23 cellular contexts compared by ENCODE assay signal in the genomic region with DNA sequence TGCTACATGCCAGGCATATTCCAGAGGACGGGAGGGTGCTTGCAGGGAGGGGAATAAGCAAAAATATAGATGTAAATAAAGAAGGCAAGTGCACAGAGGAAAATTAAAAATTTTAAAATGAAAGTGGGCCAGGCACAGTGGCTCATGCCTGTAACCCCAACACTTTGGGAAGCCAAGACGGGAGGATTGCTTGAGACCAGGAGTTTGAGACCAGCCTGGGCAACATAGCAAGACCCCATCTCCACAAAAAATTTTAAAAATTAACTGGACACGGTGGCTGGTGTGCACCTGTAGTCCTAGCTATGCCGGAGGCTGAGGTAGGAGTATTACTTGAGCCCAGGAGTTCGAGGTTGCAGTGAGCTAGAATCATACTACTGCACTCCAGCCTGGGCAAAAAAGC. TPM values are rescaled to one million over a fixed set of nuclear protein-coding genes. Genes with fewer than 3 reads are reported as not detected.
DNase-seq lines count a peak whose midpoint lies in the region; ATAC-seq and TF ChIP-seq lines count a peak whose summit lies in the region.
"Had no signal": no experiment of that assay in that cellular context is flagged by ENCODE, and none has a peak within 500 bp of the region (broad histone marks: within the 10 kb centered on the region; RNA-seq: fewer than 3 reads in every experiment).

No MANE protein-coding gene starts in this region.

- H3K36me3 Mint-ChIP-seq in MCF 10A (ENCODE audit: insufficient read depth, unreplicated experiment) (peaks cover 64% of the 10 kb centered on the region), brain (peaks cover 28% of the 10 kb centered on the region), type B pancreatic cell (no peaks in the 10 kb centered on the region)
- H3K36me3 Mint-ChIP-seq: T-cell had no signal

- peak overlapping the region; percentile 45 for H3K9ac ChIP-seq in OCI-LY1 (ENCODE audit: low read length)

- no peak overlapping the region for H2AFZ ChIP-seq in OCI-LY1 (ENCODE audit: low read length)
- no peak overlapping the region for H2AFZ ChIP-seq in osteoblast (ENCODE audit: low read length)

- H3K9me3 Mint-ChIP-seq in MCF 10A (ENCODE audit: unreplicated experiment) (no peaks in the 10 kb centered on the region), brain (peaks cover 4 to 33% (median 8%) of the 10 kb centered on the region in 5 experiments), type B pancreatic cell (no peaks in the 10 kb centered on the region)
- H3K9me3 Mint-ChIP-seq: activated T-cell treated with anti-CD3 and anti-CD28 coated beads, Interleukin-2, amount 50 U/mL, for 24 hours; stimulated activated naive CD8-positive, alpha-beta T cell treated with anti-CD3 and anti-CD28 coated beads, Interleukin-15, amount 100 ng/mL, for 72 hours; T-cell had no signal

- no peaks in the 10 kb centered on the region for H3K27me3 Mint-ChIP-seq in MCF 10A (ENCODE audit: insufficient read depth, unreplicated experiment)
- H3K27me3 Mint-ChIP-seq in brain = peaks cover 5% of the 10 kb centered on the region
- H3K27me3 Mint-ChIP-seq in type B pancreatic cell = no peaks in the 10 kb centered on the region
- H3K27me3 Mint-ChIP-seq: activated T-cell treated with anti-CD3 and anti-CD28 coated beads, Interleukin-2, amount 50 U/mL, for 24 hours; T-cell had no signal

- H3K4me3 Mint-ChIP-seq in MCF 10A (ENCODE audit: unreplicated experiment) = no peak overlapping the region
- H3K4me3 Mint-ChIP-seq in brain = peak overlapping the region in 3 of 5 experiments; percentile 44 to 66 (median 45)
- H3K4me3 Mint-ChIP-seq in type B pancreatic cell = no peak overlapping the region
- H3K4me3 Mint-ChIP-seq: activated T-cell treated with anti-CD3 and anti-CD28 coated beads, Interleukin-2, amount 50 U/mL, for 24 hours; stimulated activated naive CD8-positive, alpha-beta T cell treated with anti-CD3 and anti-CD28 coated beads, Interleukin-15, amount 100 ng/mL, for 72 hours; T-cell had no signal

- no peaks in the 10 kb centered on the region for H3K9me2 ChIP-seq in OCI-LY1 (ENCODE audit: low read depth, low read length)

- CTCF ChIA-PET in MCF 10A (lab: Yijun Ruan, JAX) = interaction anchor here (0.5 to 1.1 kb wide), 5 partner anchors 16 to 85 kb away, joined by 3 read pairs; no protein-coding TSS in a partner anchor

- 0 out of 2 replicates have a peak, but pooled peaks cover 8% of the 10 kb centered on the region for H3F3A ChIP-seq in OCI-LY1 (ENCODE audit: insufficient read depth, low read length)

- H3K4me2 ChIP-seq in OCI-LY1 (ENCODE audit: low read length) = peak overlapping the region; percentile 55
- H3K4me2 ChIP-seq in osteoblast (ENCODE audit: insufficient read depth, low read length) = no peak overlapping the region

- H3K4me3 ChIP-seq in breast epithelium = no peak overlapping the region
- H3K4me3 ChIP-seq in OCI-LY1 (ENCODE audit: low read depth, low read length, poor library complexity, severe bottlenecking) = peak overlapping the region; percentile 11
- no peak overlapping the region for H3K4me3 ChIP-seq in osteoblast (ENCODE audit: insufficient read depth, low read length)
- H3K4me3 ChIP-seq: A549, adrenal gland, Peyer's patch had no signal

- peaks cover 33% of the 10 kb centered on the region; the same call in 1 of the 2 replicates for H3K79me2 ChIP-seq in OCI-LY1 (ENCODE audit: insufficient read depth, low read length)
- H3K79me2 ChIP-seq in osteoblast (ENCODE audit: insufficient read depth, low read length) = peaks cover 22% of the 10 kb centered on the region

- TF ChIP-seq CTCF in MCF 10A (IDR thresholded peaks at IDR 0.05; ENCODE audit: unreplicated experiment) = no peak
- TF ChIP-seq CTCF in breast epithelium (IDR thresholded peaks at IDR 0.05) = no peak
- no peak for TF ChIP-seq CTCF in OCI-LY1 (IDR thresholded peaks at IDR 0.05; ENCODE audit: low read length)
- no peak for TF ChIP-seq CTCF in brain (conservative IDR thresholded peaks at IDR 0.05)
- TF ChIP-seq CTCF in type B pancreatic cell (conservative IDR thresholded peaks at IDR 0.05) = no peak
- TF ChIP-seq CTCF in osteoblast (IDR thresholded peaks at IDR 0.05; ENCODE audit: extremely low read depth, low read depth, low read length) = no peak

- no peaks in the 10 kb centered on the region for H4K20me1 ChIP-seq in OCI-LY1 (ENCODE audit: insufficient read depth, low read length)
- no peaks in the 10 kb centered on the region for H4K20me1 ChIP-seq in osteoblast (ENCODE audit: insufficient read depth, low read length)

- H3K4me1 ChIP-seq in breast epithelium (peaks cover 0 to 6% of the 10 kb centered on the region in 2 donors), OCI-LY1 (ENCODE audit: insufficient read depth, low read length, severe bottlenecking) (peaks cover 71% of the 10 kb centered on the region), osteoblast (ENCODE audit: insufficient read depth, low read length) (peaks cover 24% of the 10 kb centered on the region)
- H3K4me1 ChIP-seq: Peyer's patch had no signal

- H3K27me3 ChIP-seq in breast epithelium (no peaks in the 10 kb centered on the region), OCI-LY1 (ENCODE audit: insufficient read depth, low read length) (no peaks in the 10 kb centered on the region), osteoblast (ENCODE audit: insufficient read depth, low read length) (no peaks in the 10 kb centered on the region)
- H3K27me3 ChIP-seq: adrenal gland, brain microvascular endothelial cell, Peyer's patch had no signal

- POLR2A ChIA-PET in MCF 10A (lab: Yijun Ruan, JAX) = interaction anchor here (0.6 to 12.5 kb wide), 6 partner anchors 9 to 22 kb away, joined by 3 to 210 read pairs (median 6); a partner anchor contains a TSS

- intact Hi-C loops in MCF 10A (cut with micrococcal nuclease) = no loop called here
- intact Hi-C loops in breast epithelium (cut with DNase I; ENCODE audit: low total_unique reads) = no loop called here

- H3K4me1 Mint-ChIP-seq in MCF 10A (ENCODE audit: insufficient read depth, unreplicated experiment) (peaks cover 46% of the 10 kb centered on the region), brain (peaks cover 82% of the 10 kb centered on the region), type B pancreatic cell (ENCODE audit: unreplicated experiment) (peaks cover 53% of the 10 kb centered on the region)

- BruUV-seq in MCF 10A (replicated peaks; lab: Mats Ljungman, UMichigan) = no TSS peak

- peak overlapping the region; percentile 70 for H3K27ac Mint-ChIP-seq in MCF 10A (ENCODE audit: low read depth, unreplicated experiment)
- H3K27ac Mint-ChIP-seq in brain = peak overlapping the region in 2 of 5 experiments; percentile 83
- H3K27ac Mint-ChIP-seq in type B pancreatic cell = peak overlapping the region; percentile 39
- H3K27ac Mint-ChIP-seq: stimulated activated naive CD8-positive, alpha-beta T cell treated with anti-CD3 and anti-CD28 coated beads, Interleukin-15, amount 100 ng/mL, for 72 hours; T-cell had no signal

- no peak for ATAC-seq in HG03139 (IDR thresholded peaks at IDR 0.05; ENCODE audit: unreplicated experiment)
- ATAC-seq: A549; left ventricle myocardium superior; stimulated activated naive CD8-positive, alpha-beta T cell treated with anti-CD3 and anti-CD28 coated beads, Interleukin-15, amount 100 ng/mL, for 72 hours; T-cell had no signal

- DNase-seq in MCF 10A (ENCODE audit: unreplicated experiment) (no peak), breast epithelium (ENCODE audit: low spot score in 2 of 2) (no peak), type B pancreatic cell (ENCODE audit: extremely low spot score, unreplicated experiment) (no peak), AG20443 (ENCODE audit: low spot score) (no peak), osteoblast (ENCODE audit: insufficient read length, low spot score, missing footprints) (no peak)
- DNase-seq: activated T-cell treated with anti-CD3 and anti-CD28 coated beads, Interleukin-2, amount 50 U/mL, for 24 hours; brain microvascular endothelial cell; DMS153; HCEC 1CT; Kasumi-1; left ventricle myocardium superior; NCI-H146; NCI-H2107; NCI-H524; occipital lobe; Peyer's patch; stimulated activated naive CD8-positive, alpha-beta T cell treated with anti-CD3 and anti-CD28 coated beads, Interleukin-15, amount 100 ng/mL, for 72 hours; T-cell had no signal

- H3K36me3 ChIP-seq in breast epithelium (no peaks in the 10 kb centered on the region), OCI-LY1 (ENCODE audit: insufficient read depth, low read length) (peaks cover 1% of the 10 kb centered on the region), osteoblast (ENCODE audit: insufficient read depth, low read length) (peaks cover 27% of the 10 kb centered on the region)
- H3K36me3 ChIP-seq: adrenal gland had no signal

- no peaks in the 10 kb centered on the region for H3K9me3 ChIP-seq in breast epithelium
- 0 out of 2 replicates have a peak, but pooled peaks cover under 1% of the 10 kb centered on the region for H3K9me3 ChIP-seq in OCI-LY1 (ENCODE audit: low read length)
- no peaks in the 10 kb centered on the region for H3K9me3 ChIP-seq in osteoblast (ENCODE audit: low read depth, low read length)
- H3K9me3 ChIP-seq: adrenal gland, Peyer's patch had no signal

- no peak for TF ChIP-seq POLR2A in breast epithelium (IDR thresholded peaks at IDR 0.05)

- H3K27ac ChIP-seq in breast epithelium (no peak overlapping the region), OCI-LY1 (ENCODE audit: low read depth, low read length, poor library complexity, severe bottlenecking) (peak overlapping the region; percentile 97), osteoblast (ENCODE audit: low read depth, low read length) (no peak overlapping the region)

RNA-seq across cellular contexts. Expression of a gene that starts 22.4 kb away (rescaled TPM):
- total RNA-seq in MCF 10A (2022) (168 and 186 TPM in 2 replicates), breast epithelium (100 to 1,000 TPM; 126 to 238 (median 138) TPM), type B pancreatic cell (ENCODE audit: low replicate concordance) (29.4 and 35.4 TPM in 2 replicates), osteoblast (181 and 196 TPM in 2 replicates)
- polyA plus RNA-seq in brain (ENCODE audit: insufficient read depth, low read depth, low replicate concordance) = 6.0 TPM

Comparison
In these comparisons a context has a peak if more than half of its experiments do, and no peak if none do; other contexts are left out.
1. H3K4me3 Mint-ChIP-seq: peak in brain (3 of 5); none in MCF 10A (single experiment) and type B pancreatic cell (single experiment).